Comparison of ENCODE assay signal across 12 cellular contexts in the genomic region with DNA sequence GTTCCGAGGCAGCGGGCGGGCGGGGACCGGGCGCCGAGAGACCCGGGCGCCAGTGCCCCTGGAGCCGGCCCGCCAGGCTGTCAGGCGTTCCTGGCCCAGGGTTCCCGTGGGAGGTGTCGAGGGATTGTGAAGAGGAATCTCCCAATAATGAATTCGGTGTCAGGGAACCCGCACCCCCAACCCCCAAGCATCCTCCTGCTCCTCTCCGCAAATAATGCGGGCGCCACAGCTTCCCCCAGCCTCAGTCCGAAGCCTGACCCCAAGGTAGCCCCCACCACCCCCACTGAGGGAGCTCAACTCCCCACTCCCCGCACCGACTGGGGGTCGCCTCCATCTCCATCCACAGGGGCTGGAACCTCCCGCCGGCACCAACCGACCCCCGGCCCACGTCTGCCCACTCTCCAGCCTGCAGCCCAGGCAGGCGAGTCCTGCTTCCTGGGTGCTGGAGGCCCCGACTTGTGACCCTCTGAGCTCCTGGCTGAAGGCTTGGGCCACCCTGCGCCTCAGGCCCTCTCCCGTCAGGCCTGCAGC. TPM values are rescaled to one million over a fixed set of nuclear protein-coding genes. Genes with fewer than 3 reads are reported as not detected.
DNase-seq lines count a peak whose midpoint lies in the region; TF ChIP-seq lines count a peak whose summit lies in the region.
"Had no signal": no experiment of that assay in that cellular context is flagged by ENCODE, and none has a peak within 500 bp of the region (broad histone marks: within the 10 kb centered on the region; RNA-seq: fewer than 3 reads in every experiment).

No MANE protein-coding gene starts in this region.

- no peak for TF ChIP-seq CTCF in coronary artery (IDR thresholded peaks at IDR 0.05)
- no peak for TF ChIP-seq CTCF in neural cell (IDR thresholded peaks at IDR 0.05; ENCODE audit: poor library complexity, severe bottlenecking)

- no peaks in the 10 kb centered on the region for H3K9me3 ChIP-seq in BLaER1
- H3K9me3 ChIP-seq in HUES48 (ENCODE audit: control insufficient read depth, insufficient read depth, low read length) = no peaks in the 10 kb centered on the region
- H3K9me3 ChIP-seq in neural cell (ENCODE audit: low read length) = no peaks in the 10 kb centered on the region

- no peak overlapping the region for H2AFZ ChIP-seq in neural cell (ENCODE audit: low read depth, low read length)

- H3K4me1 ChIP-seq in BLaER1 = peaks cover 21% of the 10 kb centered on the region
- no peaks in the 10 kb centered on the region for H3K4me1 ChIP-seq in HUES48 (ENCODE audit: control insufficient read depth, insufficient read depth, low read length)

- H3K4me2 ChIP-seq in BLaER1 (peak overlapping the region; percentile 83), neural cell (ENCODE audit: low read length) (no peak overlapping the region)

- TF ChIP-seq RAD21 in neural cell (conservative IDR thresholded peaks at IDR 0.05) = no peak

- H3K9ac ChIP-seq in BLaER1 = peak overlapping the region; percentile 55; the same call in 1 of the 2 replicates
- H3K9ac ChIP-seq in HUES48 (ENCODE audit: low read depth, low read length) = no peak overlapping the region
- H3K9ac ChIP-seq in neural cell (ENCODE audit: low read length) = peak overlapping the region; percentile 50

- TF ChIP-seq EP300 in neural cell (conservative IDR thresholded peaks at IDR 0.05; ENCODE audit: poor library complexity, severe bottlenecking) = no peak

- peaks cover 2% of the 10 kb centered on the region for H3K79me2 ChIP-seq in neural cell (replicated peaks; ENCODE audit: insufficient read depth, low read length)

- H3K4me3 ChIP-seq in BLaER1 (peak overlapping the region; percentile 69), HUES48 (ENCODE audit: low read depth, low read length) (peak overlapping the region; percentile 55; the same call in 1 of the 2 replicates), coronary artery (peak overlapping the region; percentile 78), neural cell (ENCODE audit: low read length) (peak overlapping the region; percentile 51)

- H3F3A ChIP-seq in neural cell (ENCODE audit: insufficient read depth, low read length, poor library complexity, severe bottlenecking) = no peaks in the 10 kb centered on the region

- H3K36me3 ChIP-seq in BLaER1 (no peaks in the 10 kb centered on the region), HUES48 (ENCODE audit: control insufficient read depth, insufficient read depth, low read length) (no peaks in the 10 kb centered on the region), neural cell (ENCODE audit: insufficient read depth, low read length) (no peaks in the 10 kb centered on the region)

- H3K9me2 ChIP-seq in neural cell (ENCODE audit: insufficient read depth, low read length) = no peaks in the 10 kb centered on the region

- no peak for DNase-seq in coronary artery (ENCODE audit: low spot score)
- no peak for DNase-seq in medulla oblongata (ENCODE audit: extremely low spot score)
- no peak for DNase-seq in COR-L47 (lab: John Stamatoyannopoulos, UW)
- no peak for DNase-seq in hippocampal formation (lab: John Stamatoyannopoulos, UW)
- no peak for DNase-seq in NCI-H2227 treated with DMSO at 0.1 percent for 48 hours (lab: John Stamatoyannopoulos, UW)
- DNase-seq: activated CD4-positive, alpha-beta T cell treated with anti-CD3 and anti-CD28 coated beads for 48 hours; kidney glomerular epithelial cell; retina had no signal

- H3K27ac ChIP-seq in BLaER1 (no peak overlapping the region), HUES48 (ENCODE audit: low read depth, low read length) (no peak overlapping the region), coronary artery (no peak overlapping the region), neural cell (ENCODE audit: low read length) (no peak overlapping the region)

- H3K27me3 ChIP-seq in BLaER1 = peaks cover 84% of the 10 kb centered on the region
- H3K27me3 ChIP-seq in HUES48 (ENCODE audit: control insufficient read depth, insufficient read depth, low read length) = peaks cover 42% of the 10 kb centered on the region
- peaks cover 3% of the 10 kb centered on the region for H3K27me3 ChIP-seq in neural cell (ENCODE audit: insufficient read depth, low read depth, low read length)

- H4K20me1 ChIP-seq in BLaER1 = peaks cover 27% of the 10 kb centered on the region
- H4K20me1 ChIP-seq in neural cell (ENCODE audit: insufficient read depth) = no peaks in the 10 kb centered on the region

TF ChIP-seq in neural cell, 6 proteins besides CTCF, POLR2A, EP300 and RAD21:
- TF ChIP-seq POLR2AphosphoS5 (IDR thresholded peaks at IDR 0.05) = no peak
- no peak for TF ChIP-seq MXI1 (conservative IDR thresholded peaks at IDR 0.05; ENCODE audit: poor library complexity, severe bottlenecking)
- no peak for TF ChIP-seq TAF1 (IDR thresholded peaks at IDR 0.05; ENCODE audit: low read depth)
- TF ChIP-seq REST (IDR thresholded peaks at IDR 0.05; ENCODE audit: borderline replicate concordance) = no peak
- TF ChIP-seq EZH2 (IDR thresholded peaks at IDR 0.05; ENCODE audit: borderline replicate concordance, insufficient read depth, low read length, poor library complexity, severe bottlenecking) = no peak
- TF ChIP-seq SMC3 (conservative IDR thresholded peaks at IDR 0.05; ENCODE audit: poor library complexity) = no peak

RNA-seq across cellular contexts. Expression of gene CASKIN1, which starts 0.6 kb away (rescaled TPM):
- polyA plus RNA-seq in neural cell = 10.3 and 12.3 TPM in 2 replicates
- 16.8 and 31.2 TPM in 2 replicates for polyA minus RNA-seq in neural cell
- polyA plus RNA-seq: IgD-negative memory B cell had no signal

RNA-seq across cellular contexts. Expression of gene MLST8, which starts 8.2 kb away (rescaled TPM):
- 13.5 and 34.2 TPM in 2 replicates for polyA plus RNA-seq in neural cell
- 12.4 and 17.6 TPM in 2 replicates for polyA minus RNA-seq in neural cell

RNA-seq across cellular contexts. Expression of gene BRICD5, which starts 13.6 kb away (rescaled TPM):
- 39.2 and 43.6 TPM in 2 replicates for polyA plus RNA-seq in neural cell
- 4.7 and 6.6 TPM in 2 replicates for polyA minus RNA-seq in neural cell

RNA-seq across cellular contexts. Expression of gene PGP, which starts 17.6 kb away (rescaled TPM):
- 42.2 and 44.1 TPM in 2 replicates for polyA plus RNA-seq in neural cell
- 18.5 and 20.5 TPM in 2 replicates for polyA minus RNA-seq in neural cell

RNA-seq across cellular contexts. Expression of gene E4F1, which starts 26.3 kb away (rescaled TPM):
- 64.9 and 81.6 TPM in 2 replicates for polyA plus RNA-seq in neural cell
- polyA minus RNA-seq in neural cell = 40.6 and 46.5 TPM in 2 replicates
